2 cellular contexts compared by ENCODE assay signal in the genomic region with DNA sequence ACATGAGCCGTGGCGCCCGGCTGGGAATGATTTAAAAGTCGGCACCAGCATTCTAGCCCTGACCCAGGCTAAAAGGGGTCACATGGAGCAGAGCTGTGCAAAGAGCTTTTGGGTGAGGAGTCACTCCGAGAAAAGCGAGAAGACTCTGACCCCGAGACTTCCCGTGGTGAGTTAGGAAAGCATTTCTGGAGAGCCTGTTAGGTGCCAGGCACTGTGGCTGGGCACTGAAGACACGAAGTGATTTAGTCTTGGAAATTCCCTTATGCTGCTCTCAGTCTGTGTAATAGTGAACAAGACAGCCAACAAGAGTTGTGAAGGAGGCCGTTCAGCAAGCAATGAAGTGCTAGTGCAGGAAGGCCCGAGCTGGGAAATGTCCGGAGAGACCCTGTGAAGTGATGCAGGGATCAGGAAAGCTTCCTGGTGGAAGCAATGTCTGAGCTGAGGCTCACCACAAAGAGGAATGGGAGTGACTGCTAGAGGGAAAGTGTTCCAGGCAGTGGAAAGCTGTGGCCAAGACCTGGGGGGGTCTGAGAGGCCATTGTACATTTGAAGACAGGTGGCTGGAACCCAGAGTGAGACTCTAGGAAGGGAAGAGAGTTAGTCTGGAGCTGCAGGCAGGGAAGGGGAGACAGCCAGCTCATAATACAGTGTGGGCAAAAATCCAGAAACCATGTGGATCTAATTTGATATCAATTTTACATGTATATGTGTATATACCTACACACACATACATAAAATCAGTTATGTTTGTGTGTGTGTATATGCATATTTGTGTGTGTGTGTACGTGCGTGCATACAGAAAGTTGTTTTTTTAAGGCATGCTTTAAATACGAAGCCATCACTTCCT.
TF ChIP-seq lines count a peak whose summit lies in the region.

No MANE protein-coding gene starts in this region.

TF ChIP-seq in A549, 52 proteins besides CTCF, POLR2A, EP300 and RAD21:
- no peak for TF ChIP-seq NPAS2 (CRISPR knock-in tag; IDR thresholded peaks at IDR 0.05; ENCODE audit: borderline replicate concordance)
- no peak for TF ChIP-seq GATA3 (IDR thresholded peaks at IDR 0.05; ENCODE audit: borderline replicate concordance)
- no peak for TF ChIP-seq MAX (IDR thresholded peaks at IDR 0.05)
- no peak for TF ChIP-seq PHF8 (IDR thresholded peaks at IDR 0.05; ENCODE audit: borderline replicate concordance, low read depth)
- no peak for TF ChIP-seq HOXB5 (CRISPR knock-in tag; IDR thresholded peaks at IDR 0.05)
- no peak for TF ChIP-seq RCOR1 (IDR thresholded peaks at IDR 0.05; ENCODE audit: low read depth, low read length)
- no peak for TF ChIP-seq ZSCAN20 (CRISPR knock-in tag; IDR thresholded peaks at IDR 0.05)
- TF ChIP-seq, protein P1, sequence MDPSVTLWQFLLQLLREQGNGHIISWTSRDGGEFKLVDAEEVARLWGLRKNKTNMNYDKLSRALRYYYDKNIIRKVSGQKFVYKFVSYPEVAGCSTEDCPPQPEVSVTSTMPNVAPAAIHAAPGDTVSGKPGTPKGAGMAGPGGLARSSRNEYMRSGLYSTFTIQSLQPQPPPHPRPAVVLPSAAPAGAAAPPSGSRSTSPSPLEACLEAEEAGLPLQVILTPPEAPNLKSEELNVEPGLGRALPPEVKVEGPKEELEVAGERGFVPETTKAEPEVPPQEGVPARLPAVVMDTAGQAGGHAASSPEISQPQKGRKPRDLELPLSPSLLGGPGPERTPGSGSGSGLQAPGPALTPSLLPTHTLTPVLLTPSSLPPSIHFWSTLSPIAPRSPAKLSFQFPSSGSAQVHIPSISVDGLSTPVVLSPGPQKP (IDR thresholded peaks at IDR 0.05; ENCODE audit: low read depth, low read length): no peak
- no peak for TF ChIP-seq RARB (CRISPR knock-in tag; IDR thresholded peaks at IDR 0.05)
- no peak for TF ChIP-seq ATOH8 (CRISPR knock-in tag; IDR thresholded peaks at IDR 0.05; ENCODE audit: low read depth)
- TF ChIP-seq NR3C1 (IDR thresholded peaks at IDR 0.05): no peak
- TF ChIP-seq CEBPB (IDR thresholded peaks at IDR 0.05): no peak
- TF ChIP-seq JUN (IDR thresholded peaks at IDR 0.05): no peak
- no peak for TF ChIP-seq BHLHE40 (IDR thresholded peaks at IDR 0.05; ENCODE audit: low read depth, low read length)
- no peak for TF ChIP-seq ZFP36 (IDR thresholded peaks at IDR 0.05; ENCODE audit: borderline replicate concordance, partially characterized antibody)
- no peak for TF ChIP-seq ZC3H11A (IDR thresholded peaks at IDR 0.05)

TF ChIP-seq in K562, 482 proteins besides CTCF, POLR2A, EP300 and RAD21:
- TF ChIP-seq HMG20B (CRISPR knock-in tag; IDR thresholded peaks at IDR 0.05) (no peak), MXD1 (CRISPR knock-in tag; IDR thresholded peaks at IDR 0.05; ENCODE audit: borderline replicate concordance, poor library complexity, severe bottlenecking) (no peak), HOMEZ (CRISPR knock-in tag; IDR thresholded peaks at IDR 0.05) (no peak), ZNF696 (CRISPR knock-in tag; conservative IDR thresholded peaks at IDR 0.05) (no peak)
- TF ChIP-seq, protein P2, sequence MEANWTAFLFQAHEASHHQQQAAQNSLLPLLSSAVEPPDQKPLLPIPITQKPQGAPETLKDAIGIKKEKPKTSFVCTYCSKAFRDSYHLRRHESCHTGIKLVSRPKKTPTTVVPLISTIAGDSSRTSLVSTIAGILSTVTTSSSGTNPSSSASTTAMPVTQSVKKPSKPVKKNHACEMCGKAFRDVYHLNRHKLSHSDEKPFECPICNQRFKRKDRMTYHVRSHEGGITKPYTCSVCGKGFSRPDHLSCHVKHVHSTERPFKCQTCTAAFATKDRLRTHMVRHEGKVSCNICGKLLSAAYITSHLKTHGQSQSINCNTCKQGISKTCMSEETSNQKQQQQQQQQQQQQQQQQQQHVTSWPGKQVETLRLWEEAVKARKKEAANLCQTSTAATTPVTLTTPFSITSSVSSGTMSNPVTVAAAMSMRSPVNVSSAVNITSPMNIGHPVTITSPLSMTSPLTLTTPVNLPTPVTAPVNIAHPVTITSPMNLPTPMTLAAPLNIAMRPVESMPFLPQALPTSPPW (CRISPR knock-in tag; IDR thresholded peaks at IDR 0.05): no peak
